Comparison of ENCODE assay signal across 27 cellular contexts in the genomic region with DNA sequence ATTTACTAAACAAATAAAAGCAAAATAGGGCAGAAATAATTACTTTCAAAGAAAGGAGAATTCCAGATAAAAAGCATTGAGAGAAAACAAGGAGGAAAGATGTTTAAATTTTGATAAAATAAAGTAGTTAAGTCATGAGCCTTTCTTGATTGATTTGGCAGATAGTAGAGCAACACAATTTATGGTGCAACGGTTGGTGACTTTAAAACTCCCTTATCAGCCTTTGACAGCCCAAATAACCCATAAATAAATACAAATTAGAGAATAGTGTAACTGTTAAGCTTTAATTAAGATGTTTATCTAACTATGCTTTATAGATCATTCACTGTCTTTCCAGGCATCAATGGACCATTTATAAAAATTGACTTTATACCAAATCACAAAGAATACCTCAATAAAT.
"Had no signal": no experiment of that assay in that cellular context is flagged by ENCODE, and none has a peak within 500 bp of the region (broad histone marks: within the 10 kb centered on the region; RNA-seq: fewer than 3 reads in every experiment).

No MANE protein-coding gene starts in this region.

- H2AFZ ChIP-seq: neural progenitor cell, parathyroid adenoma had no signal

- H3K9me3 ChIP-seq: ovary, psoas muscle, spleen, suprapubic skin, testis, tibial artery, transverse colon, upper lobe of right lung, uterus had no signal

- H3K36me3 ChIP-seq: neural progenitor cell, ovary, suprapubic skin, tibial artery, transverse colon, upper lobe of right lung, uterus had no signal

- H3K4me1 ChIP-seq: neural progenitor cell, parathyroid adenoma, psoas muscle, spleen, suprapubic skin, testis, tibial artery, transverse colon, upper lobe of right lung, uterus had no signal

- H3K27ac ChIP-seq: neural progenitor cell, ovary, parathyroid adenoma, psoas muscle, skin epidermis, spleen, suprapubic skin, testis, tibial artery, transverse colon, upper lobe of right lung, uterus had no signal

- ATAC-seq: natural killer cell; psoas muscle; right cardiac atrium; sciatic nerve; stimulated activated naive CD8-positive, alpha-beta T cell treated with anti-CD3 and anti-CD28 coated beads, Interleukin-15, amount 100 ng/mL, for 72 hours; stimulated activated naive CD8-positive, alpha-beta T cell treated with anti-CD3 and anti-CD28 coated beads, Interleukin-15, Interleukin-2, amounts not matched to agents 100 U/mL and 50 U/mL, for 24 hours; upper lobe of right lung had no signal

- H3K4me3 ChIP-seq: neural progenitor cell, ovary, psoas muscle, skin epidermis, smooth muscle cell, spleen, suprapubic skin, testis, tibial artery, transverse colon, upper lobe of right lung, uterus had no signal

- H3K4me2 ChIP-seq: neural progenitor cell, smooth muscle cell had no signal

- H3K79me2 ChIP-seq: parathyroid adenoma had no signal

- DNase-seq: natural killer cell; occipital lobe; ovary; posterior cingulate gyrus; psoas muscle; right cardiac atrium; spleen; stimulated activated CD4-positive, alpha-beta T cell treated with anti-CD3 and anti-CD28 coated beads, Interleukin-12 subunit alpha, Interleukin-12 subunit beta, amount 100 ng/mL, for 4 hours; stimulated activated CD4-positive, alpha-beta T cell treated with anti-CD3 and anti-CD28 coated beads, Interleukin-1b, Interleukin-23, amount 100 ng/mL, for 48 hours; stimulated activated CD4-positive, alpha-beta T cell treated with anti-CD3 and anti-CD28 coated beads, Interleukin-4, amount 100 ng/mL, for 1 hour; stimulated activated CD4-positive, alpha-beta T cell treated with anti-CD3 and anti-CD28 coated beads, Interleukin-4, amount 100 ng/mL, for 4 hours; stimulated activated CD8-positive, alpha-beta memory T cell treated with anti-CD3 and anti-CD28 coated beads, Interleukin-4, amount 100 ng/mL, for 48 hours; stimulated activated naive CD4-positive, alpha-beta T cell; stimulated activated naive CD8-positive, alpha-beta T cell treated with anti-CD3 and anti-CD28 coated beads, Interleukin-15, amount 100 ng/mL, for 72 hours; stimulated activated naive CD8-positive, alpha-beta T cell treated with anti-CD3 and anti-CD28 coated beads, Interleukin-15, Interleukin-2, amounts not matched to agents 100 U/mL and 50 U/mL, for 24 hours; substantia nigra; testis; tibial artery; transverse colon; upper lobe of right lung; uterus had no signal

- H3K27me3 ChIP-seq: neural progenitor cell, ovary, spleen, suprapubic skin, testis, tibial artery, transverse colon, upper lobe of right lung, uterus had no signal

- H3K9ac ChIP-seq: neural progenitor cell, parathyroid adenoma had no signal
